ENCODE assay signal across 8 cellular contexts in genomic region chr15:40046721-40047412, GRCh38. TPM values are rescaled to one million over a fixed set of nuclear protein-coding genes. Genes with fewer than 3 reads are reported as not detected.
DNase-seq lines count a peak whose midpoint lies in the region; ATAC-seq and TF ChIP-seq lines count a peak whose summit lies in the region.

No MANE protein-coding gene starts in this region.

- peaks cover 3% of the 10 kb centered on the region for H3K9me3 Mint-ChIP-seq in natural killer cell treated with Interleukin-12 subunit alpha and Interleukin-12 subunit beta and Interleukin-15 and Interleukin-18, amount 100 ng/mL, for 72 hours
- H3K9me3 Mint-ChIP-seq in natural killer cell = peaks cover 0 to 2% of the 10 kb centered on the region in 2 donors
- H3K9me3 Mint-ChIP-seq in activated naive CD4-positive, alpha-beta T cell treated with anti-CD3 and anti-CD28 coated beads, Interleukin-2, amount 50 U/mL, for 72 hours = peaks cover 0 to 9% of the 10 kb centered on the region in 2 donors
- no peaks in the 10 kb centered on the region; the same call in 2 of the 3 replicates for H3K9me3 Mint-ChIP-seq in GM23338

- no peaks in the 10 kb centered on the region for H3K9me3 ChIP-seq in uterus

- H3K4me1 ChIP-seq in uterus = peaks cover 6 to 11% of the 10 kb centered on the region in 2 donors
- peaks cover 13% of the 10 kb centered on the region for H3K4me1 ChIP-seq in GM23338 (ENCODE audit: insufficient read depth)

- H3K4me1 Mint-ChIP-seq in natural killer cell treated with Interleukin-12 subunit alpha and Interleukin-12 subunit beta and Interleukin-15 and Interleukin-18, amount 100 ng/mL, for 72 hours (ENCODE audit: low read depth in 2 of 2) = peaks cover 55 to 56% of the 10 kb centered on the region in 2 donors
- H3K4me1 Mint-ChIP-seq in natural killer cell (peaks cover 35 to 54% of the 10 kb centered on the region in 2 donors), GM23338 (peaks cover 42% of the 10 kb centered on the region)

- intact Hi-C loops in natural killer cell (cut with micrococcal nuclease) (loop anchor here (5.0 kb wide), 1 partner anchor 60 kb away; the partner anchor contains the start of gene BMF), uterus (cut with DNase I; ENCODE audit: low total_unique reads) (no loop called here)

- H3K27ac ChIP-seq in uterus (peak overlapping the region; percentile 51 to 63), GM23338 (ENCODE audit: low read depth) (no peak overlapping the region)

- ATAC-seq in natural killer cell treated with Interleukin-12 subunit alpha and Interleukin-12 subunit beta and Interleukin-15 and Interleukin-18, amount 100 ng/mL, for 72 hours = no peak
- ATAC-seq in natural killer cell (no peak), GM23338 (no peak)
- ATAC-seq in activated naive CD4-positive, alpha-beta T cell treated with anti-CD3 and anti-CD28 coated beads, Interleukin-2, amount 50 U/mL, for 72 hours = peak; percentile 49 to 64

- peak overlapping the region; percentile 86 to 93 for H3K27ac Mint-ChIP-seq in natural killer cell treated with Interleukin-12 subunit alpha and Interleukin-12 subunit beta and Interleukin-15 and Interleukin-18, amount 100 ng/mL, for 72 hours
- H3K27ac Mint-ChIP-seq in natural killer cell (peak overlapping the region in 1 of 2 donors; percentile 93), GM23338 (no peak overlapping the region)
- peak overlapping the region; percentile 89 to 96 for H3K27ac Mint-ChIP-seq in activated naive CD4-positive, alpha-beta T cell treated with anti-CD3 and anti-CD28 coated beads, Interleukin-2, amount 50 U/mL, for 72 hours

- H3K4me3 ChIP-seq in uterus (no peak overlapping the region), GM23338 (no peak overlapping the region)

- no peak for TF ChIP-seq CTCF in natural killer cell (IDR thresholded peaks at IDR 0.05)
- TF ChIP-seq CTCF in uterus (IDR thresholded peaks at IDR 0.05) = no peak
- no peak for TF ChIP-seq CTCF in GM23338 (conservative IDR thresholded peaks at IDR 0.05; ENCODE audit: low read depth in 2 of 2)

- 0 out of 2 replicates have a peak, but pooled peaks cover 6% of the 10 kb centered on the region for H3F3A ChIP-seq in GM23338 (replicated peaks; ENCODE audit: low read depth)

- peak overlapping the region; percentile 45 for H3K4me3 Mint-ChIP-seq in natural killer cell treated with Interleukin-12 subunit alpha and Interleukin-12 subunit beta and Interleukin-15 and Interleukin-18, amount 100 ng/mL, for 72 hours
- H3K4me3 Mint-ChIP-seq in natural killer cell (no peak overlapping the region), GM23338 (no peak overlapping the region)

- H3K36me3 ChIP-seq in uterus (no peaks in the 10 kb centered on the region), GM23338 (ENCODE audit: insufficient read depth) (no peaks in the 10 kb centered on the region)

- H3K79me2 ChIP-seq in GM23338 (replicated peaks; ENCODE audit: insufficient read depth) = no peaks in the 10 kb centered on the region

- no peak for TF ChIP-seq POLR2A in uterus (IDR thresholded peaks at IDR 0.05)

- H2AFZ ChIP-seq in GM23338 = no peak overlapping the region

- no peak overlapping the region for H3K4me2 ChIP-seq in GM23338

- DNase-seq in natural killer cell treated with Interleukin-12 subunit alpha and Interleukin-12 subunit beta and Interleukin-15 and Interleukin-18, amount 100 ng/mL, for 72 hours (ENCODE audit: low spot score) = no peak
- DNase-seq in natural killer cell = no peak
- DNase-seq in activated naive CD4-positive, alpha-beta T cell treated with anti-CD3 and anti-CD28 coated beads, Interleukin-2, amount 50 U/mL, for 72 hours (ENCODE audit: low spot score in 2 of 2) = peak in 1 of 2 donors; percentile 73
- peak; percentile 66 for DNase-seq in left kidney (ENCODE audit: low read depth, low spot score)
- no peak for DNase-seq in uterus
- no peak for DNase-seq in SKM-1 treated with dmso at 0.1 percent for 144 hours (lab: John Stamatoyannopoulos, UW; ENCODE audit: unreplicated experiment)
- DNase-seq in NCI-H2081 (lab: John Stamatoyannopoulos, UW) = no peak
- DNase-seq in GM23338 (ENCODE audit: low spot score) = no peak

- H3K9me2 ChIP-seq in GM23338 (ENCODE audit: insufficient read depth) = no peaks in the 10 kb centered on the region

- no peaks in the 10 kb centered on the region for H3K27me3 Mint-ChIP-seq in natural killer cell treated with Interleukin-12 subunit alpha and Interleukin-12 subunit beta and Interleukin-15 and Interleukin-18, amount 100 ng/mL, for 72 hours
- no peaks in the 10 kb centered on the region for H3K27me3 Mint-ChIP-seq in natural killer cell (ENCODE audit: low read depth in 2 of 2)
- peaks cover 12% of the 10 kb centered on the region for H3K27me3 Mint-ChIP-seq in GM23338 (ENCODE audit: insufficient read depth, low read depth, poor library complexity)

- H4K20me1 ChIP-seq in GM23338 (replicated peaks; ENCODE audit: insufficient read depth) = no peaks in the 10 kb centered on the region

- no peaks in the 10 kb centered on the region for H3K36me3 Mint-ChIP-seq in natural killer cell treated with Interleukin-12 subunit alpha and Interleukin-12 subunit beta and Interleukin-15 and Interleukin-18, amount 100 ng/mL, for 72 hours
- no peaks in the 10 kb centered on the region for H3K36me3 Mint-ChIP-seq in natural killer cell
- peaks cover 0 to 15% of the 10 kb centered on the region in 2 donors for H3K36me3 Mint-ChIP-seq in activated naive CD4-positive, alpha-beta T cell treated with anti-CD3 and anti-CD28 coated beads, Interleukin-2, amount 50 U/mL, for 72 hours
- H3K36me3 Mint-ChIP-seq in GM23338 (ENCODE audit: low read depth) = no peaks in the 10 kb centered on the region; the same call in 2 of the 3 replicates

- H3K27me3 ChIP-seq in uterus = no peaks in the 10 kb centered on the region
- H3K27me3 ChIP-seq in GM23338 (ENCODE audit: insufficient read depth) = no peaks in the 10 kb centered on the region

TF ChIP-seq in GM23338, 12 proteins besides CTCF, POLR2A, EP300 and RAD21:
- TF ChIP-seq JUNB (IDR thresholded peaks at IDR 0.05; ENCODE audit: unreplicated experiment) (no peak), EZH2 (IDR thresholded peaks at IDR 0.05; ENCODE audit: low read depth, unreplicated experiment) (no peak), EZH2phosphoT487 (IDR thresholded peaks at IDR 0.05; ENCODE audit: unreplicated experiment) (no peak), ZNF331 (CRISPR knock-in tag; IDR thresholded peaks at IDR 0.05; ENCODE audit: low read depth) (no peak), CREB1 (CRISPR knock-in tag; IDR thresholded peaks at IDR 0.05; ENCODE audit: low read depth) (no peak)

RNA-seq across cellular contexts. Expression of gene SRP14, which starts 7.9 kb away (rescaled TPM):
- 100 to 1,000 TPM in 1 of 2 donors, 10 to 100 TPM in 1; 92.6 to 137 TPM for total RNA-seq in natural killer cell treated with Interleukin-12 subunit alpha and Interleukin-12 subunit beta and Interleukin-15 and Interleukin-18, amount 100 ng/mL, for 72 hours
- total RNA-seq in natural killer cell (100 to 1,000 TPM; 126 to 143 (median 127) TPM), uterus (100 to 1,000 TPM; 142 to 485 (median 230) TPM)
- 100 to 1,000 TPM; 146 to 182 TPM for total RNA-seq in activated naive CD4-positive, alpha-beta T cell treated with anti-CD3 and anti-CD28 coated beads, Interleukin-2, amount 50 U/mL, for 72 hours
- total RNA-seq in GM23338 (2014; rRNA removed; shearing (Covaris generic)) = 249 and 294 TPM in 2 replicates
- 1,410 and 1,412 TPM in 2 replicates for polyA plus RNA-seq in GM23338 (2016; fragmentation: Nextera tagmentation; extraction: Ambion mirVana)

Comparison
In these comparisons a context has a peak if more than half of its experiments do, and no peak if none do; other contexts are left out.
1. ATAC-seq: peak in activated naive CD4-positive, alpha-beta T cell treated with anti-CD3 and anti-CD28 coated beads, Interleukin-2, amount 50 U/mL, for 72 hours (2 of 2); none in natural killer cell treated with Interleukin-12 subunit alpha and Interleukin-12 subunit beta and Interleukin-15 and Interleukin-18, amount 100 ng/mL, for 72 hours (0 of 2), natural killer cell (0 of 3) and GM23338 (single experiment).